17 cellular contexts compared by ENCODE assay signal in the genomic region with DNA sequence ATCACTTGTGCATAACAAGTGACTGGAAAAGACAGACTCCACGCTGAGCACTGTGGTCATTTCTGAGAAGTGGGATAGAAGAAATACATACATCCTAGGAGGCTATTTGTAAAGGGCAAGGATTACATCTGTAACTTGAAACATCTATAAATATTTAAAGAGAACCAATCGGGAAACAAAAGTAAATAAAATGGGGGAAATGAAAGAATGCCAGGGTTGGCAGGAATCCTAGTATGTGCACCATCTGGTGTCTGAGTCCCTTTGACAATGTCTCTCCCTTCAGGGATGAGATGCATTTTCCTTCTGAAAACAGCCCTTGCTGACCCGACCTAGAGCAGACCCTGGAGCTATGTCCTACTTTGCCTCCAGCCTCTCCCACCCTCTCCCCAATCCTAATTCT. TPM values are rescaled to one million over a fixed set of nuclear protein-coding genes. Genes with fewer than 3 reads are reported as not detected.
A peak's percentile ranks its signal among the peaks of the same experiment; 100 is the strongest.
DNase-seq lines count a peak whose midpoint lies in the region; ATAC-seq and TF ChIP-seq lines count a peak whose summit lies in the region.
"Had no signal": no experiment of that assay in that cellular context is flagged by ENCODE, and none has a peak within 500 bp of the region (broad histone marks: within the 10 kb centered on the region; RNA-seq: fewer than 3 reads in every experiment).

No MANE protein-coding gene starts in this region.

- H2BK15ac ChIP-seq in mesenchymal stem cell (ENCODE audit: low read depth, poor library complexity, severe bottlenecking), result no peak overlapping the region

- no peak overlapping the region for H4K8ac ChIP-seq in mesenchymal stem cell (ENCODE audit: low read length)

- H2BK12ac ChIP-seq in mesenchymal stem cell (ENCODE audit: low read length in 2 of 2), result no peak overlapping the region

- 88% methylated on average over 3 of the region's 3 CpGs for WGBS in mesenchymal stem cell

- no peaks in the 10 kb centered on the region for H3K79me1 ChIP-seq in mesenchymal stem cell (replicated peaks; ENCODE audit: low read length, poor library complexity, severe bottlenecking)

- H4K91ac ChIP-seq in mesenchymal stem cell (ENCODE audit: low read length), result no peak overlapping the region

- H3K23ac ChIP-seq in mesenchymal stem cell (ENCODE audit: low read length in 2 of 2), result no peak overlapping the region

- H3K9ac ChIP-seq in mesenchymal stem cell (ENCODE audit: low read length), result no peak overlapping the region

- H2AFZ ChIP-seq in mesenchymal stem cell (ENCODE audit: low read depth, low read length), result no peak overlapping the region

- H3K27ac ChIP-seq in RWPE2 (ENCODE audit: poor library complexity, severe bottlenecking) (no peak overlapping the region), mesenchymal stem cell (ENCODE audit: low read length, poor library complexity, severe bottlenecking) (no peak overlapping the region)
- H3K27ac ChIP-seq: stomach had no signal

- no peak overlapping the region for H3K4me3 ChIP-seq in RWPE2 (ENCODE audit: severe bottlenecking)
- H3K4me3 ChIP-seq in mesenchymal stem cell (ENCODE audit: insufficient read depth in 1 of 2, low read depth in 1 of 2, low read length in 2 of 2), result no peak overlapping the region
- H3K4me3 ChIP-seq: stomach had no signal

- no peak overlapping the region for H2BK5ac ChIP-seq in mesenchymal stem cell (ENCODE audit: low read depth, low read length, poor library complexity, severe bottlenecking)

- no peaks in the 10 kb centered on the region for H3K4me1 ChIP-seq in RWPE2 (ENCODE audit: insufficient read depth, poor library complexity, severe bottlenecking)
- H3K4me1 ChIP-seq in mesenchymal stem cell (ENCODE audit: control insufficient read depth, insufficient read depth, low read depth, low read length), result no peaks in the 10 kb centered on the region
- H3K4me1 ChIP-seq: stomach had no signal

- no peak overlapping the region for H3K14ac ChIP-seq in mesenchymal stem cell (ENCODE audit: low read length in 2 of 2)

- TF ChIP-seq CTCF in RWPE2 (IDR thresholded peaks at IDR 0.05; ENCODE audit: poor library complexity, severe bottlenecking), result no peak

- no peak overlapping the region for H2AK5ac ChIP-seq in mesenchymal stem cell (ENCODE audit: low read length, severe bottlenecking)

- H3K18ac ChIP-seq in mesenchymal stem cell (ENCODE audit: low read depth in 1 of 2, low read length in 2 of 2), result no peak overlapping the region

- no peaks in the 10 kb centered on the region for H3K36me3 ChIP-seq in RWPE2 (ENCODE audit: low read depth)
- H3K36me3 ChIP-seq in mesenchymal stem cell (ENCODE audit: control insufficient read depth in 1 of 2, insufficient read depth in 2 of 2, low read depth in 1 of 2, low read length in 2 of 2), result no peaks in the 10 kb centered on the region
- H3K36me3 ChIP-seq: stomach had no signal

- no peak overlapping the region for H3K4ac ChIP-seq in mesenchymal stem cell (ENCODE audit: low read depth in 1 of 2, low read length in 2 of 2)

- H3K27me3 ChIP-seq in RWPE2 (ENCODE audit: insufficient read depth, poor library complexity, severe bottlenecking) (no peaks in the 10 kb centered on the region), mesenchymal stem cell (ENCODE audit: control insufficient read depth in 1 of 2, insufficient read depth in 1 of 2, low read length in 2 of 2) (peaks cover 19 to 37% of the 10 kb centered on the region in 2 experiments)
- H3K27me3 ChIP-seq: stomach had no signal

- H2BK120ac ChIP-seq in mesenchymal stem cell (ENCODE audit: low read depth, low read length), result no peak overlapping the region

- ATAC-seq in RWPE2 (ENCODE audit: low read depth) (peak; percentile 47; the same call in 1 of the 3 replicates), HG02870 (IDR thresholded peaks at IDR 0.05; ENCODE audit: unreplicated experiment) (no peak), esophagus mucosa (no peak), GM21447 (IDR thresholded peaks at IDR 0.05; ENCODE audit: unreplicated experiment) (no peak)
- ATAC-seq: natural killer cell treated with Interleukin-12 subunit alpha and Interleukin-12 subunit beta and Interleukin-15 and Interleukin-18, amount 100 ng/mL, for 72 hours had no signal

- no peaks in the 10 kb centered on the region for H3K9me3 ChIP-seq in RWPE2 (ENCODE audit: severe bottlenecking)
- H3K9me3 ChIP-seq in mesenchymal stem cell (ENCODE audit: control insufficient read depth, low read length), result peaks cover 7% of the 10 kb centered on the region

- no peak overlapping the region for H3K4me2 ChIP-seq in mesenchymal stem cell (ENCODE audit: low read length, poor library complexity, severe bottlenecking)

- peak; percentile 20 to 59 for DNase-seq in NCI-H524 (lab: John Stamatoyannopoulos, UW)
- DNase-seq in NCI-H524 treated with DMSO at 0.1 percent for 48 hours (lab: John Stamatoyannopoulos, UW), result no peak
- peak; percentile 24 for DNase-seq in NCI-H2081 treated with DMSO at 0.1 percent for 48 hours (lab: John Stamatoyannopoulos, UW)
- DNase-seq in RWPE2 (ENCODE audit: low spot score), result no peak
- peak; percentile 3 for DNase-seq in mesenchymal stem cell
- DNase-seq: activated CD4-positive, alpha-beta T cell treated with anti-CD3 and anti-CD28 coated beads, Interleukin-2, amount 50 U/mL, for 1 hour; CD4-positive, alpha-beta memory T cell; central memory CD4-positive, alpha-beta T cell; GDM1; MV-4-11; SIG-M5; stomach had no signal

RNA-seq across cellular contexts. Expression of gene VSTM2L, which starts 53.2 kb away (rescaled TPM):
- polyA plus RNA-seq in mesenchymal stem cell (2013, experiment 1 of 2), result 2.1 TPM
- 2.4 TPM for polyA plus RNA-seq in mesenchymal stem cell (2013, experiment 2 of 2)
- total RNA-seq in esophagus mucosa, result 0.52 TPM
- total RNA-seq: CD4-positive, alpha-beta memory T cell had no signal
- polyA plus RNA-seq: CD4-positive, alpha-beta memory T cell; IgD-negative memory B cell had no signal

Comparison
In these comparisons a context has a peak if more than half of its experiments do, and no peak if none do; other contexts are left out.
1. DNase-seq: peak in NCI-H524 (2 of 2), NCI-H2081 treated with DMSO at 0.1 percent for 48 hours (single experiment) and mesenchymal stem cell (single experiment); none in NCI-H524 treated with DMSO at 0.1 percent for 48 hours (single experiment) and RWPE2 (single experiment).